Comparison of ENCODE assay signal across 22 cellular contexts in genomic region chr17:54256530-54256929, GRCh38.
"Had no signal": no experiment of that assay in that cellular context is flagged by ENCODE, and none has a peak within 500 bp of the region (broad histone marks: within the 10 kb centered on the region; RNA-seq: fewer than 3 reads in every experiment).

No MANE protein-coding gene starts in this region.

- H3K27me3 Mint-ChIP-seq: dendritic cell treated with granulocyte-macrophage colony-stimulating factor and Interleukin-4, amounts not matched to agents 40 ng/mL and 50 ng/mL, for 4 days; effector memory CD8-positive, alpha-beta T cell; naive thymus-derived CD8-positive, alpha-beta T cell; stimulated activated naive B cell treated with anti-CD40 and anti-IgM and Interleukin-4, amounts not matched to agents 10 μg/mL and 1 μg/mL and 100 μg/mL, for 72 hours; stimulated activated naive CD8-positive, alpha-beta T cell treated with anti-CD3 and anti-CD28 coated beads, Interleukin-15, amount 100 ng/mL, for 72 hours had no signal

- H3K36me3 Mint-ChIP-seq: naive thymus-derived CD8-positive, alpha-beta T cell; stimulated activated naive B cell treated with anti-CD40 and anti-IgM and Interleukin-4, amounts not matched to agents 10 μg/mL and 1 μg/mL and 100 μg/mL, for 72 hours had no signal

- ATAC-seq: effector memory CD8-positive, alpha-beta T cell; gastroesophageal sphincter; left colon; mucosa of descending colon; naive thymus-derived CD8-positive, alpha-beta T cell; sciatic nerve; stimulated activated naive B cell treated with anti-CD40 and anti-IgM and Interleukin-4, amounts not matched to agents 10 μg/mL and 1 μg/mL and 100 μg/mL, for 72 hours; stimulated activated naive CD8-positive, alpha-beta T cell treated with anti-CD3 and anti-CD28 coated beads, Interleukin-15, amount 100 ng/mL, for 72 hours; upper lobe of right lung had no signal

- H3K4me3 ChIP-seq: esophagus squamous epithelium, gastroesophageal sphincter, mucosa of descending colon, spleen, testis, tibial nerve, upper lobe of right lung, vagina had no signal

- H3K4me1 ChIP-seq: gastroesophageal sphincter, spleen, testis, tibial nerve, upper lobe of right lung, vagina had no signal

- DNase-seq: effector memory CD8-positive, alpha-beta T cell; esophagus squamous epithelium; foreskin fibroblast; glutamatergic neuron; left colon; mammary epithelial cell; mucosa of descending colon; naive thymus-derived CD8-positive, alpha-beta T cell; posterior cingulate gyrus; spleen; stimulated activated CD4-positive, alpha-beta T cell treated with anti-CD3 and anti-CD28 coated beads, Interleukin-15, amount 100 ng/mL, for 24 hours; stimulated activated CD4-positive, alpha-beta T cell treated with anti-CD3 and anti-CD28 coated beads, Interleukin-1b, Interleukin-23, amount 100 ng/mL, for 48 hours; stimulated activated CD4-positive, alpha-beta T cell treated with anti-CD3 and anti-CD28 coated beads, Interleukin-4, amount 100 ng/mL, for 4 hours; stimulated activated naive B cell treated with anti-CD40 and anti-IgM and Interleukin-4, amounts not matched to agents 10 μg/mL and 1 μg/mL and 100 μg/mL, for 72 hours; stimulated activated naive CD8-positive, alpha-beta T cell treated with anti-CD3 and anti-CD28 coated beads, Interleukin-15, amount 100 ng/mL, for 72 hours; testis; upper lobe of right lung had no signal

- H3K9me3 Mint-ChIP-seq: dendritic cell treated with granulocyte-macrophage colony-stimulating factor and Interleukin-4, amounts not matched to agents 40 ng/mL and 50 ng/mL, for 4 days had no signal

- H3K36me3 ChIP-seq: esophagus squamous epithelium, gastroesophageal sphincter, spleen, tibial nerve, upper lobe of right lung, vagina had no signal

- H3K4me3 Mint-ChIP-seq: dendritic cell treated with granulocyte-macrophage colony-stimulating factor and Interleukin-4, amounts not matched to agents 40 ng/mL and 50 ng/mL, for 4 days; effector memory CD8-positive, alpha-beta T cell; naive thymus-derived CD8-positive, alpha-beta T cell; stimulated activated naive B cell treated with anti-CD40 and anti-IgM and Interleukin-4, amounts not matched to agents 10 μg/mL and 1 μg/mL and 100 μg/mL, for 72 hours; stimulated activated naive CD8-positive, alpha-beta T cell treated with anti-CD3 and anti-CD28 coated beads, Interleukin-15, amount 100 ng/mL, for 72 hours had no signal

- H3K27ac ChIP-seq: esophagus squamous epithelium, gastroesophageal sphincter, spleen, testis, tibial nerve, upper lobe of right lung, vagina had no signal

- H3K27me3 ChIP-seq: esophagus squamous epithelium, gastroesophageal sphincter, spleen, testis, tibial nerve, upper lobe of right lung, vagina had no signal

- H3K9me3 ChIP-seq: esophagus squamous epithelium, testis, tibial nerve, upper lobe of right lung, vagina had no signal

- H3K27ac Mint-ChIP-seq: dendritic cell treated with granulocyte-macrophage colony-stimulating factor and Interleukin-4, amounts not matched to agents 40 ng/mL and 50 ng/mL, for 4 days; effector memory CD8-positive, alpha-beta T cell; naive thymus-derived CD8-positive, alpha-beta T cell; stimulated activated naive B cell treated with anti-CD40 and anti-IgM and Interleukin-4, amounts not matched to agents 10 μg/mL and 1 μg/mL and 100 μg/mL, for 72 hours; stimulated activated naive CD8-positive, alpha-beta T cell treated with anti-CD3 and anti-CD28 coated beads, Interleukin-15, amount 100 ng/mL, for 72 hours had no signal

- H3K4me1 Mint-ChIP-seq: naive thymus-derived CD8-positive, alpha-beta T cell; stimulated activated naive B cell treated with anti-CD40 and anti-IgM and Interleukin-4, amounts not matched to agents 10 μg/mL and 1 μg/mL and 100 μg/mL, for 72 hours; stimulated activated naive CD8-positive, alpha-beta T cell treated with anti-CD3 and anti-CD28 coated beads, Interleukin-15, amount 100 ng/mL, for 72 hours had no signal
